ENCODE assay signal across 18 cellular contexts in genomic region chr6:167493310-167493709, GRCh38.
"Had no signal": no experiment of that assay in that cellular context is flagged by ENCODE, and none has a peak within 500 bp of the region (broad histone marks: within the 10 kb centered on the region; RNA-seq: fewer than 3 reads in every experiment).

No MANE protein-coding gene starts in this region.

- H3K27ac ChIP-seq: neutrophil had no signal

- H3K36me3 Mint-ChIP-seq: immature natural killer cell; natural killer cell treated with Interleukin-12 subunit alpha and Interleukin-12 subunit beta and Interleukin-15 and Interleukin-18, amount 100 ng/mL, for 72 hours; type B pancreatic cell had no signal

- H3K9me3 Mint-ChIP-seq: immature natural killer cell; natural killer cell treated with Interleukin-12 subunit alpha and Interleukin-12 subunit beta and Interleukin-15 and Interleukin-18, amount 100 ng/mL, for 72 hours; type B pancreatic cell had no signal

- H3K4me1 ChIP-seq: uterus had no signal

- H3K4me1 Mint-ChIP-seq: immature natural killer cell had no signal

- H3K36me3 ChIP-seq: heart right ventricle, left ventricle myocardium inferior, neutrophil, uterus had no signal

- H3K27me3 ChIP-seq: heart right ventricle, neutrophil, uterus had no signal

- H3K4me3 Mint-ChIP-seq: natural killer cell treated with Interleukin-12 subunit alpha and Interleukin-12 subunit beta and Interleukin-15 and Interleukin-18, amount 100 ng/mL, for 72 hours; type B pancreatic cell had no signal

- ATAC-seq: esophagus mucosa; natural killer cell treated with Interleukin-12 subunit alpha and Interleukin-12 subunit beta and Interleukin-15 and Interleukin-18, amount 100 ng/mL, for 72 hours had no signal

- H3K27ac Mint-ChIP-seq: immature natural killer cell; natural killer cell treated with Interleukin-12 subunit alpha and Interleukin-12 subunit beta and Interleukin-15 and Interleukin-18, amount 100 ng/mL, for 72 hours; type B pancreatic cell had no signal

- H3K9me3 ChIP-seq: heart right ventricle, left ventricle myocardium inferior, neutrophil, uterus had no signal

- FAIRE-seq: frontal cortex, keratinocyte, small intestine had no signal

- DNase-seq: cortex of kidney; effector CD8-positive, alpha-beta T cell; immature natural killer cell; mesenchymal stem cell; midbrain; small intestine; stimulated activated CD4-positive, alpha-beta T cell treated with anti-CD3 and anti-CD28 coated beads, Interleukin-12 subunit alpha, Interleukin-12 subunit beta, amount 100 ng/mL, for 4 hours; stimulated activated naive CD4-positive, alpha-beta T cell treated with Interleukin-2 at 50 U/mL for 16 hours had no signal

- H3K4me3 ChIP-seq: heart right ventricle, lung, uterus had no signal
